16 cellular contexts compared by ENCODE assay signal in the genomic region with DNA sequence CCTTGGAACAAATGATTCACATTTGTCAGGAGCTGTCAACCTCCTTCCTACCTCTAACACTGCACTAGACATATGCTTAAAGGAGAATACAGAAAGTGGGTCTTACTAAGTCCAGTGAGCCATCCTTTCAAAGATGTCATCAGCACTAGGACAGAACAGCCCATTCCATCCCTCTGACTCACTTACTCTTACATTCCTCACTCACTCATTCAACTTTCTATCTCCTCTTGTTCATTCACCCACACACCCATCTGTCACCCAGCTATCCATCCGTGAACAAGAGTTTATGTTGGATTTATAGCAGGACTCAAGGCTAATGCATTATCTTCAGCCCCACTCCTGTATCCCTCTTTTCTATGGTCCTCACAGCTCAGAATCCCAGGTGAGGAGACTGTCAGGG. TPM values are rescaled to one million over a fixed set of nuclear protein-coding genes. Genes with fewer than 3 reads are reported as not detected.
DNase-seq lines count a peak whose midpoint lies in the region; ATAC-seq and TF ChIP-seq lines count a peak whose summit lies in the region.
"Had no signal": no experiment of that assay in that cellular context is flagged by ENCODE, and none has a peak within 500 bp of the region (broad histone marks: within the 10 kb centered on the region; RNA-seq: fewer than 3 reads in every experiment).

No MANE protein-coding gene starts in this region.

- peak; percentile 63 for DNase-seq in AG09309 (ENCODE audit: low read depth)
- DNase-seq in LHCN-M2 (ENCODE audit: low read depth): peak; percentile 91
- peak; percentile 85 for DNase-seq in choroid plexus epithelial cell (ENCODE audit: low read depth)
- peak; percentile 96 for DNase-seq in kidney glomerular epithelial cell (lab: John Stamatoyannopoulos, UW)
- DNase-seq in NCI-H2196 treated with DMSO at 0.1 percent for 48 hours (lab: John Stamatoyannopoulos, UW; ENCODE audit: unreplicated experiment): no peak
- no peak for DNase-seq in cardiac septum (ENCODE audit: low spot score)
- no peak for DNase-seq in CD1c-positive myeloid dendritic cell (ENCODE audit: extremely low spot score)
- DNase-seq: activated CD4-positive, alpha-beta T cell treated with anti-CD3 and anti-CD28 coated beads for 1 hour; activated T-cell treated with anti-CD3 and anti-CD28 coated beads, Interleukin-2, amount 50 U/mL, for 4 hours; aorta; CD4-positive, alpha-beta T cell; NCI-H1417 treated with DMSO at 0.1 percent for 48 hours; NCI-H69; right lobe of liver had no signal

- intact Hi-C loops in cardiac septum (cut with DNase I): no loop called here

- no peak for ATAC-seq in HG03025 (IDR thresholded peaks at IDR 0.05; ENCODE audit: low FRiP score, unreplicated experiment)
- ATAC-seq: activated T-cell treated with anti-CD3 and anti-CD28 coated beads, Interleukin-2, amount 50 U/mL, for 4 hours; right lobe of liver had no signal

- no peak for TF ChIP-seq CTCF in AG09309 (IDR thresholded peaks at IDR 0.05; ENCODE audit: control insufficient read depth, insufficient read depth, low read depth, low read length, missing control alignments)
- TF ChIP-seq CTCF in choroid plexus epithelial cell (conservative IDR thresholded peaks at IDR 0.05; ENCODE audit: low read depth, low read length): no peak

- no peak overlapping the region for H3K4me3 ChIP-seq in AG09309 (ENCODE audit: control insufficient read depth, low read depth, low read length)
- H3K4me3 ChIP-seq in choroid plexus epithelial cell (ENCODE audit: low read depth, low read length): no peak overlapping the region
- H3K4me3 ChIP-seq: right lobe of liver, SK-N-MC had no signal

RNA-seq across cellular contexts. Expression of a gene that starts 9.1 kb away (rescaled TPM):
- total RNA-seq in LHCN-M2 (2014; rRNA removed) (6.3 and 10.6 TPM in 2 replicates), cardiac septum (0.22 TPM)
- polyA plus RNA-seq in LHCN-M2 (2012): 0.46 TPM
- total RNA-seq: activated T-cell treated with anti-CD3 and anti-CD28 coated beads, Interleukin-2, amount 50 U/mL, for 4 hours; CD4-positive, alpha-beta T cell had no signal

RNA-seq across cellular contexts. Expression of a gene that starts 50.5 kb away (rescaled TPM):
- total RNA-seq in LHCN-M2 (2014; rRNA removed) (not detected in 2 replicates), cardiac septum (not detected)
- polyA plus RNA-seq in LHCN-M2 (2012): not detected
- polyA plus RNA-seq: aorta had no signal

Comparison
In these comparisons a context has a peak if more than half of its experiments do, and no peak if none do; other contexts are left out.
1. DNase-seq: peak in AG09309 (single experiment), LHCN-M2 (single experiment), choroid plexus epithelial cell (single experiment) and kidney glomerular epithelial cell (single experiment); none in NCI-H2196 treated with DMSO at 0.1 percent for 48 hours (single experiment), cardiac septum (single experiment) and CD1c-positive myeloid dendritic cell (single experiment).